ENCODE assay signal across 9 cellular contexts in genomic region chr10:114507449-114507848, GRCh38.
DNase-seq lines count a peak whose midpoint lies in the region; ATAC-seq, FAIRE-seq and TF ChIP-seq lines count a peak whose summit lies in the region.
"Had no signal": no experiment of that assay in that cellular context is flagged by ENCODE, and none has a peak within 500 bp of the region (broad histone marks: within the 10 kb centered on the region; RNA-seq: fewer than 3 reads in every experiment).

No MANE protein-coding gene starts in this region.

- peak overlapping the region; percentile 15; the same call in 1 of the 2 replicates for H3K4me2 ChIP-seq in HCT116 (ENCODE audit: low read length)

- FAIRE-seq in small intestine (lab: Jason Lieb, UNC), result no peak

- TF ChIP-seq RAD21 in HCT116 (IDR thresholded peaks at IDR 0.05; ENCODE audit: low read depth), result no peak

- H3K27ac Mint-ChIP-seq in activated T-helper 17 cell treated with anti-CD3 and anti-CD28 coated beads, Interleukin-2, amount 50 U/mL, for 72 hours, result peak overlapping the region; percentile 21

- RAD21 ChIA-PET in HCT116 (lab: Charles Lee; ENCODE audit: low non-redundant PET in 1 of 2, low total read pairs in 2 of 2, uncharacterized antibody in 2 of 2, unreplicated experiment in 2 of 2), result no interaction called here

- H3K79me2 ChIP-seq in HCT116 (ENCODE audit: insufficient read depth, low read length), result peaks cover 48% of the 10 kb centered on the region

- no peak for DNase-seq in HCT116 (ENCODE audit: low read depth, low spot score)
- peak; percentile 65 for DNase-seq in right atrium auricular region (ENCODE audit: low spot score)
- peak; percentile 97 for DNase-seq in small intestine
- no peak for DNase-seq in HUDEP-2 (lab: John Stamatoyannopoulos, UW; ENCODE audit: unreplicated experiment in 76 of 76)
- DNase-seq in pons (ENCODE audit: low spot score), result no peak
- DNase-seq in GM10266 (ENCODE audit: extremely low spot score), result no peak
- DNase-seq: activated CD4-positive, alpha-beta T cell treated with anti-CD3 and anti-CD28 coated beads, Interleukin-2, amount 50 U/mL, for 4 hours had no signal

- no peaks in the 10 kb centered on the region for H3K9me3 Mint-ChIP-seq in activated T-helper 17 cell treated with anti-CD3 and anti-CD28 coated beads, Interleukin-2, amount 50 U/mL, for 72 hours

- no peak overlapping the region for H2AFZ ChIP-seq in HCT116 (ENCODE audit: low read depth, low read length, poor library complexity, severe bottlenecking)

- TF ChIP-seq CTCF in HCT116 (IDR thresholded peaks at IDR 0.05 in 2 of 3, conservative IDR thresholded peaks at IDR 0.05 in 1 of 3; ENCODE audit: borderline replicate concordance in 1 of 3, insufficient read depth in 1 of 3, low read depth in 2 of 3, low read length in 2 of 3) (no peak), right atrium auricular region (IDR thresholded peaks at IDR 0.05) (no peak), GM10266 (IDR thresholded peaks at IDR 0.05; ENCODE audit: control insufficient read depth, insufficient read depth, low read depth, missing control alignments) (no peak)

- ATAC-seq in HCT116 (peak; percentile 82), GM19023 (IDR thresholded peaks at IDR 0.05; ENCODE audit: unreplicated experiment) (no peak)
- ATAC-seq in activated T-helper 17 cell treated with anti-CD3 and anti-CD28 coated beads, Interleukin-2, amount 50 U/mL, for 72 hours (replicated peaks), result no peak

- peaks cover 18% of the 10 kb centered on the region in 2 experiments for H3K4me1 ChIP-seq in HCT116 (ENCODE audit: control insufficient read depth in 1 of 2, insufficient read depth in 2 of 2, low read length in 2 of 2)
- H3K4me1 ChIP-seq in right atrium auricular region, result peaks cover 0 to 64% of the 10 kb centered on the region in 2 donors
- peaks cover 6 to 19% of the 10 kb centered on the region in 2 donors for H3K4me1 ChIP-seq in small intestine (ENCODE audit: control insufficient read depth in 2 of 2, insufficient read depth in 1 of 2, low read depth in 1 of 2, low read length in 1 of 2)

- H3K27me3 ChIP-seq in HCT116 (ENCODE audit: insufficient read depth, low read length) (no peaks in the 10 kb centered on the region), right atrium auricular region (no peaks in the 10 kb centered on the region), small intestine (ENCODE audit: control insufficient read depth in 2 of 2, insufficient read depth in 2 of 2, low read length in 2 of 2) (no peaks in the 10 kb centered on the region)

- no peaks in the 10 kb centered on the region for H3K27me3 Mint-ChIP-seq in activated T-helper 17 cell treated with anti-CD3 and anti-CD28 coated beads, Interleukin-2, amount 50 U/mL, for 72 hours

- no peaks in the 10 kb centered on the region for H3K36me3 ChIP-seq in HCT116 (ENCODE audit: control insufficient read depth in 1 of 2, insufficient read depth in 2 of 2, low read length in 2 of 2)
- peaks cover 11% of the 10 kb centered on the region for H3K36me3 ChIP-seq in right atrium auricular region
- no peaks in the 10 kb centered on the region for H3K36me3 ChIP-seq in small intestine (ENCODE audit: control insufficient read depth in 2 of 2, insufficient read depth in 2 of 2, low read length in 2 of 2)

- no peaks in the 10 kb centered on the region for H3K9me2 ChIP-seq in HCT116 (ENCODE audit: insufficient read depth)

- H3K27ac ChIP-seq in HCT116 (ENCODE audit: low read depth, low read length) (no peak overlapping the region), right atrium auricular region (peak overlapping the region; percentile 74 to 82), small intestine (ENCODE audit: low read depth in 1 of 2, low read length in 1 of 2) (peak overlapping the region; percentile 74 to 92)

- intact Hi-C loops in HCT116 (cut with micrococcal nuclease), result no loop called here

- peaks cover 50% of the 10 kb centered on the region for H3K4me1 Mint-ChIP-seq in activated T-helper 17 cell treated with anti-CD3 and anti-CD28 coated beads, Interleukin-2, amount 50 U/mL, for 72 hours

- H3K9me3 ChIP-seq in HCT116 (ENCODE audit: control insufficient read depth in 1 of 2, insufficient read depth in 1 of 2, low read depth in 1 of 2, low read length in 2 of 2) (no peaks in the 10 kb centered on the region), right atrium auricular region (no peaks in the 10 kb centered on the region), small intestine (ENCODE audit: control insufficient read depth, low read depth) (no peaks in the 10 kb centered on the region)

- H3K4me3 Mint-ChIP-seq in activated T-helper 17 cell treated with anti-CD3 and anti-CD28 coated beads, Interleukin-2, amount 50 U/mL, for 72 hours, result no peak overlapping the region

- H3K4me3 ChIP-seq in HCT116 (replicated peaks in 1 of 2; ENCODE audit: low read depth in 1 of 2, low read length in 2 of 2) (no peak overlapping the region), right atrium auricular region (no peak overlapping the region), small intestine (ENCODE audit: low read depth in 1 of 2, low read length in 2 of 2) (no peak overlapping the region)

- H3K36me3 Mint-ChIP-seq in activated T-helper 17 cell treated with anti-CD3 and anti-CD28 coated beads, Interleukin-2, amount 50 U/mL, for 72 hours (ENCODE audit: low read depth), result peaks cover 24% of the 10 kb centered on the region

- CTCF ChIA-PET in HCT116 (lab: Charles Lee), result no interaction called here

- no peaks in the 10 kb centered on the region for H4K20me1 ChIP-seq in HCT116 (ENCODE audit: insufficient read depth)

- POLR2A ChIA-PET in HCT116 (lab: Charles Lee), result no interaction called here

- no TSS peak for BruUV-seq in HCT116 (replicated peaks; lab: Mats Ljungman, UMichigan)

- H3K9ac ChIP-seq in HCT116 (ENCODE audit: low read length), result no peak overlapping the region

- TF ChIP-seq POLR2A in HCT116 (IDR thresholded peaks at IDR 0.05; ENCODE audit: borderline replicate concordance, extremely low read depth, insufficient read depth, insufficient read length), result no peak

- WGBS in small intestine, 3 donors, result 15 to 43% (median 18%) methylated on average over 4 of the region's 4 CpGs

TF ChIP-seq in HCT116, 20 proteins besides CTCF, POLR2A, EP300 and RAD21:
- TF ChIP-seq ZFX (IDR thresholded peaks at IDR 0.05) (no peak), TCF7L2 (IDR thresholded peaks at IDR 0.05; ENCODE audit: borderline replicate concordance, extremely low read depth, insufficient read depth, insufficient read length) (no peak), CBX3 (IDR thresholded peaks at IDR 0.05; ENCODE audit: low read depth) (no peak), EZH2 (IDR thresholded peaks at IDR 0.05) (no peak), REST (IDR thresholded peaks at IDR 0.05; ENCODE audit: low read depth) (no peak), FOSL1 (IDR thresholded peaks at IDR 0.05; ENCODE audit: low read depth) (no peak), MAX (IDR thresholded peaks at IDR 0.05) (no peak), ATF3 (IDR thresholded peaks at IDR 0.05) (no peak), JUND (IDR thresholded peaks at IDR 0.05) (no peak), SRF (IDR thresholded peaks at IDR 0.05; ENCODE audit: low read depth) (no peak)

Comparison
In these comparisons a context has a peak if more than half of its experiments do, and no peak if none do; other contexts are left out.
1. DNase-seq: peak in right atrium auricular region (single experiment) and small intestine (single experiment); none in HCT116 (single experiment), HUDEP-2 (0 of 76), pons (single experiment) and GM10266 (single experiment).